Comparison of ENCODE assay signal across 13 cellular contexts in genomic region chrX:38799995-38800394, GRCh38. TPM values are rescaled to one million over a fixed set of nuclear protein-coding genes. Genes with fewer than 3 reads are reported as not detected.
A peak's percentile ranks its signal among the peaks of the same experiment; 100 is the strongest.
DNase-seq lines count a peak whose midpoint lies in the region; ATAC-seq and TF ChIP-seq lines count a peak whose summit lies in the region.
"Had no signal": no experiment of that assay in that cellular context is flagged by ENCODE, and none has a peak within 500 bp of the region (broad histone marks: within the 10 kb centered on the region; RNA-seq: fewer than 3 reads in every experiment).

No MANE protein-coding gene starts in this region.

- H3K4me1 Mint-ChIP-seq in Calu3 (ENCODE audit: low read depth, unreplicated experiment) (peaks cover 9% of the 10 kb centered on the region), T-cell (peaks cover 13 to 22% (median 21%) of the 10 kb centered on the region in 3 donors)

- ATAC-seq in T-cell (replicated peaks in 1 of 4) (no peak), GM18868 (IDR thresholded peaks at IDR 0.05; ENCODE audit: unreplicated experiment) (no peak), HG02763 (IDR thresholded peaks at IDR 0.05; ENCODE audit: unreplicated experiment) (no peak)
- ATAC-seq: T-helper 17 cell had no signal

- no TSS peak for BruUV-seq in Calu3 (replicated peaks; lab: Mats Ljungman, UMichigan)

- intact Hi-C loops in Calu3 (cut with micrococcal nuclease; ENCODE audit: unreplicated experiment): loop anchor here (5.0 kb wide), 1 partner anchor 67 kb away; no protein-coding TSS in a partner anchor

- POLR2A ChIA-PET in T-cell (lab: Charles Lee): no interaction called here

- CTCF ChIA-PET in Calu3 (lab: Charles Lee): interaction anchor here (1.5 kb wide), 1 partner anchor 216 kb away, joined by 3 read pairs; no protein-coding TSS in a partner anchor
- CTCF ChIA-PET in T-cell (lab: Charles Lee): interaction anchor here (0.7 to 1.4 kb wide), 3 partner anchors 11 to 186 kb away, joined by 3 read pairs; no protein-coding TSS in a partner anchor

- H3K27me3 Mint-ChIP-seq in Calu3 (ENCODE audit: unreplicated experiment): no peaks in the 10 kb centered on the region
- H3K27me3 Mint-ChIP-seq in T-cell: peaks cover 0 to 7% of the 10 kb centered on the region in 2 donors
- H3K27me3 Mint-ChIP-seq: T-helper 17 cell had no signal

- no peak overlapping the region for H3K4me3 Mint-ChIP-seq in Calu3 (ENCODE audit: low read depth, unreplicated experiment)
- no peak overlapping the region for H3K4me3 Mint-ChIP-seq in T-cell
- H3K4me3 Mint-ChIP-seq: T-helper 17 cell had no signal

- peak; percentile 5 to 6 for DNase-seq in AML-193 (lab: John Stamatoyannopoulos, UW)
- DNase-seq in Calu3: no peak
- peak in 8 of 34 experiments; percentile 12 to 34 (median 24) for DNase-seq in T-cell
- peak; percentile 26 for DNase-seq in iPS-NIHi7 (ENCODE audit: extremely low spot score)
- no peak for DNase-seq in NCI-H1436 (lab: John Stamatoyannopoulos, UW)
- DNase-seq in NCI-H226: no peak
- DNase-seq: activated T-cell treated with anti-CD3 and anti-CD28 coated beads, Interleukin-2, amount 50 U/mL, for 1 hour; colonic mucosa; glutamatergic neuron; midbrain; T-helper 17 cell had no signal

- H3K9me3 Mint-ChIP-seq in Calu3 (ENCODE audit: low read depth, unreplicated experiment) (no peaks in the 10 kb centered on the region), T-cell (no peaks in the 10 kb centered on the region)

- H3K27ac Mint-ChIP-seq in Calu3 (ENCODE audit: unreplicated experiment) (peak overlapping the region; percentile 31), T-cell (peak overlapping the region; percentile 47 to 49)

- H3K36me3 Mint-ChIP-seq in Calu3 (ENCODE audit: insufficient read depth, unreplicated experiment) (peaks cover 45% of the 10 kb centered on the region), T-cell (no peaks in the 10 kb centered on the region)

- no peak for TF ChIP-seq CTCF in Calu3 (IDR thresholded peaks at IDR 0.05; ENCODE audit: unreplicated experiment)

RNA-seq across cellular contexts. Expression of gene MID1IP1, which starts 1.3 kb away (rescaled TPM):
- 46.7 and 53.5 TPM in 2 replicates for total RNA-seq in Calu3 (2022)
- total RNA-seq in T-cell: 10 to 100 TPM; 19.1 to 73.4 (median 65.2) TPM

Comparison
In these comparisons a context has a peak if more than half of its experiments do, and no peak if none do; other contexts are left out.
1. DNase-seq: peak in AML-193 (2 of 2) and iPS-NIHi7 (single experiment); none in Calu3 (single experiment), NCI-H1436 (single experiment) and NCI-H226 (single experiment).